In the genomic region with DNA sequence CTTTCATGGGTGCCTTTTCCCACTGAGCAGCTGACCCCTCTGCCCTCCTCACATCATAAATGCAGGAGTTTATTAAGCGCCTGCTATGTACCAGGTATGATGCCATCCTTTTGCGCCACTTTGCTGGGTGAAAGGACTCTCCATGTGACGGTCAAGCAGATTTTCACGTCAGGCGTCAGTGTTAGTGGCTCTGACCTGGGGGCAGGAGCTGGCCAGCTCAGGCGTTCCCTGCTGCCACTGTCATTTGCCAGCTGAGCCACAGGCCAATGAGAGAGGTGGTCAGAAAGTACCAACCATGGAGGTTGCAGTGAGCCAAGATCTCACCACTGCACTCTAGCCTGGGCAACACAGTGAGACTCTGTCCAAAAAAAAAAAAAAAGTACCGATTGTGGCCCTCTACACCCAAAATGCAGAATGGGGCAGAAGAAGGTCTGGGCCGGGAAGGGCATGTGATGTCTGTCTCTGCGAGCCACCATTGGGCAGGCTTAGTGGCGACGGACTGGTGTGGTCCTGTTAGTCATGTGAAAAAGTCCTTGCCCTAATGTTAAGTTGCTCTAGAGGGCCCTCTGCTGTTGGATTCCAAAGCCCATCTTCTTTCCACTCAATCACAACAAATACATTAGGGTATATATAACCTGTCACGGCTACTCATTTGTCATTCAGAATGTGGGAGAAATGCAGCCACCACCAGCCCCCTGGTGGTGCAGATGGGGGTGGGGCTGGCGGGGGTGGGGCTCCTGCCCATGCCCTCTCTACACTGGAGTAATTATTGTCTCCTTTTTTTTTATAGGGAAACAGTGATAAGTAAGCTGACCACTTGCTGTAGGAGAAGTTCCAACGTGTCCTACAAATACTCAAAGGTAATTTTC, we compare ENCODE assay signal across 9 cellular contexts. TPM values are rescaled to one million over a fixed set of nuclear protein-coding genes. Genes with fewer than 3 reads are reported as not detected.
DNase-seq lines count a peak whose midpoint lies in the region; ATAC-seq, FAIRE-seq and TF ChIP-seq lines count a peak whose summit lies in the region.
"Had no signal": no experiment of that assay in that cellular context is flagged by ENCODE, and none has a peak within 500 bp of the region (broad histone marks: within the 10 kb centered on the region; RNA-seq: fewer than 3 reads in every experiment).

No MANE protein-coding gene starts in this region.

- peak; percentile 3 for DNase-seq in CD1c-positive myeloid dendritic cell (ENCODE audit: extremely low spot score)
- peak in 1 of 3 donors; percentile 44 for DNase-seq in Peyer's patch
- DNase-seq in epithelial cell of proximal tubule (ENCODE audit: low read depth) = no peak
- peak; percentile 40 for DNase-seq in small intestine
- no peak for DNase-seq in GM19239 (ENCODE audit: insufficient read length, low spot score)
- no peak for DNase-seq in NCI-H1417 treated with DMSO at 0.1 percent for 48 hours (lab: John Stamatoyannopoulos, UW)
- DNase-seq in NCI-H2227 (lab: John Stamatoyannopoulos, UW; ENCODE audit: unreplicated experiment) = no peak

- H3K9me3 ChIP-seq in Peyer's patch (no peaks in the 10 kb centered on the region), small intestine (ENCODE audit: control insufficient read depth, low read depth) (no peaks in the 10 kb centered on the region)
- H3K9me3 ChIP-seq: SJSA1 had no signal

- peaks cover 0 to 74% (median 0%) of the 10 kb centered on the region in 3 donors for H3K36me3 ChIP-seq in Peyer's patch
- H3K36me3 ChIP-seq in small intestine (ENCODE audit: control insufficient read depth in 2 of 2, insufficient read depth in 2 of 2, low read length in 2 of 2) = peaks cover 14 to 27% of the 10 kb centered on the region in 2 donors

- H3K27me3 ChIP-seq in Peyer's patch = no peaks in the 10 kb centered on the region
- no peaks in the 10 kb centered on the region for H3K27me3 ChIP-seq in small intestine (ENCODE audit: control insufficient read depth in 2 of 2, insufficient read depth in 2 of 2, low read length in 2 of 2)
- H3K27me3 ChIP-seq: SJSA1 had no signal

- FAIRE-seq in small intestine (lab: Jason Lieb, UNC) (no peak), GM19239 (lab: Jason Lieb, UNC) (no peak)

- WGBS in small intestine, 3 donors = 75 to 84% (median 84%) methylated on average over 14 of the region's 14 CpGs

- no peak for TF ChIP-seq POLR2A in Peyer's patch (IDR thresholded peaks at IDR 0.05)

- H3K27ac ChIP-seq in Peyer's patch (no peak overlapping the region), small intestine (ENCODE audit: low read depth in 1 of 2, low read length in 1 of 2) (no peak overlapping the region)
- H3K27ac ChIP-seq: SJSA1 had no signal

- peak in 4 of 6 experiments; percentile 32 to 52 (median 36) for TF ChIP-seq CTCF in Peyer's patch (IDR thresholded peaks at IDR 0.05)
- peak; percentile 55 for TF ChIP-seq CTCF in epithelial cell of proximal tubule (conservative IDR thresholded peaks at IDR 0.05; ENCODE audit: low read depth, low read length)

- peak; percentile 79 for ATAC-seq in GM18868 (IDR thresholded peaks at IDR 0.05; ENCODE audit: unreplicated experiment)

- H3K4me1 ChIP-seq in Peyer's patch (peaks cover 0 to 9% (median 0%) of the 10 kb centered on the region in 4 donors), small intestine (ENCODE audit: control insufficient read depth in 2 of 2, insufficient read depth in 1 of 2, low read depth in 1 of 2, low read length in 1 of 2) (no peaks in the 10 kb centered on the region)
- H3K4me1 ChIP-seq: SJSA1 had no signal

- H3K4me3 ChIP-seq in Peyer's patch (no peak overlapping the region), epithelial cell of proximal tubule (ENCODE audit: low read depth, low read length) (no peak overlapping the region), small intestine (ENCODE audit: low read depth in 1 of 2, low read length in 2 of 2) (no peak overlapping the region)
- H3K4me3 ChIP-seq: SJSA1 had no signal

RNA-seq across cellular contexts. Expression of gene SLC22A1, which starts 18.4 kb away (rescaled TPM):
- total RNA-seq in Peyer's patch (1 to 10 TPM in 3 of 4 donors, not detected in 1; 1.1 to 8.2 (median 4.7) TPM), epithelial cell of proximal tubule (0.12 TPM in 1 of 2 replicates, not detected in the other)
- under 1 TPM in 2 of 3 donors, not detected in 1; 0.21 to 0.89 TPM for polyA plus RNA-seq in small intestine
- total RNA-seq: SJSA1 had no signal

Comparison
In these comparisons a context has a peak if more than half of its experiments do, and no peak if none do; other contexts are left out.
1. DNase-seq: peak in CD1c-positive myeloid dendritic cell (single experiment) and small intestine (single experiment); none in epithelial cell of proximal tubule (single experiment), GM19239 (single experiment), NCI-H1417 treated with DMSO at 0.1 percent for 48 hours (single experiment) and NCI-H2227 (single experiment).